Comparison of ENCODE assay signal across 1 cellular context in genomic region chr1:22414244-22414751, GRCh38.
A peak's percentile ranks its signal among the peaks of the same experiment; 100 is the strongest.
TF ChIP-seq lines count a peak whose summit lies in the region.

No MANE protein-coding gene starts in this region.

TF ChIP-seq in HepG2, 621 proteins besides CTCF, POLR2A, EP300 and RAD21 (continued from another document and continues in another):
- TF ChIP-seq ZNF720 (CRISPR knock-in tag; IDR thresholded peaks at IDR 0.05) = no peak
- TF ChIP-seq ATF7 (IDR thresholded peaks at IDR 0.05) = peak; percentile 30; the same call in 1 of the 2 replicates
- TF ChIP-seq ATF7 (CRISPR knock-in tag; IDR thresholded peaks at IDR 0.05) = peak; percentile 85; the same call in 1 of the 2 replicates
- TF ChIP-seq ZNF747 (CRISPR knock-in tag; IDR thresholded peaks at IDR 0.05; ENCODE audit: borderline replicate concordance) = peak; percentile 37; the same call in 1 of the 2 replicates
- TF ChIP-seq ZNF441 (CRISPR knock-in tag; IDR thresholded peaks at IDR 0.05; ENCODE audit: borderline replicate concordance) = 0 out of 2 replicates have a peak, but pooled peaks have one; percentile 16
- no peak for TF ChIP-seq THAP8 (CRISPR knock-in tag; IDR thresholded peaks at IDR 0.05; ENCODE audit: borderline replicate concordance)
- peak; percentile 63; the same call in 1 of the 2 replicates for TF ChIP-seq ZBTB43 (CRISPR knock-in tag; conservative IDR thresholded peaks at IDR 0.05)
- TF ChIP-seq ZBTB37 (CRISPR knock-in tag; IDR thresholded peaks at IDR 0.05) = no peak
- TF ChIP-seq NFRKB (IDR thresholded peaks at IDR 0.05) = no peak
- no peak for TF ChIP-seq ZNF275 (CRISPR knock-in tag; IDR thresholded peaks at IDR 0.05; ENCODE audit: borderline replicate concordance)
- no peak for TF ChIP-seq MTF1 (CRISPR knock-in tag; IDR thresholded peaks at IDR 0.05)
- no peak for TF ChIP-seq ZNF180 (CRISPR knock-in tag; IDR thresholded peaks at IDR 0.05; ENCODE audit: borderline replicate concordance, low read depth)
- TF ChIP-seq PAF1 (CRISPR knock-in tag; IDR thresholded peaks at IDR 0.05) = no peak
- TF ChIP-seq HCFC1 (IDR thresholded peaks at IDR 0.05; ENCODE audit: low read depth, low read length) = no peak
- TF ChIP-seq ZMYM2 (CRISPR knock-in tag; IDR thresholded peaks at IDR 0.05) = no peak
- no peak for TF ChIP-seq SMAD9 (CRISPR knock-in tag; IDR thresholded peaks at IDR 0.05)
- TF ChIP-seq ZNF597 (CRISPR knock-in tag; IDR thresholded peaks at IDR 0.05) = no peak
- peak; percentile 34; the same call in 1 of the 2 replicates for TF ChIP-seq MLX (CRISPR knock-in tag; IDR thresholded peaks at IDR 0.05)
- TF ChIP-seq TAF15 (IDR thresholded peaks at IDR 0.05; ENCODE audit: low read depth, low read length, poor library complexity, severe bottlenecking) = no peak
- no peak for TF ChIP-seq EZH2 (conservative IDR thresholded peaks at IDR 0.05; ENCODE audit: low read depth, low read length)
- TF ChIP-seq GTF2F1 (IDR thresholded peaks at IDR 0.05; ENCODE audit: low read length) = no peak
- TF ChIP-seq NFKB2 (CRISPR knock-in tag; IDR thresholded peaks at IDR 0.05; ENCODE audit: borderline replicate concordance) = no peak
- TF ChIP-seq PLSCR1 (CRISPR knock-in tag; IDR thresholded peaks at IDR 0.05; ENCODE audit: borderline replicate concordance) = no peak
- no peak for TF ChIP-seq MTA3 (CRISPR knock-in tag; IDR thresholded peaks at IDR 0.05)
- no peak for TF ChIP-seq ZBTB40 (IDR thresholded peaks at IDR 0.05)
- no peak for TF ChIP-seq ZBTB40 (CRISPR knock-in tag; IDR thresholded peaks at IDR 0.05)
- no peak for TF ChIP-seq MLLT10 (CRISPR knock-in tag; IDR thresholded peaks at IDR 0.05)
- no peak for TF ChIP-seq IRF1 (CRISPR knock-in tag; IDR thresholded peaks at IDR 0.05; ENCODE audit: low read depth)
- no peak for TF ChIP-seq SRSF4 (IDR thresholded peaks at IDR 0.05; ENCODE audit: low read depth, low read length, poor library complexity, severe bottlenecking)
- TF ChIP-seq SNAI1 (CRISPR knock-in tag; IDR thresholded peaks at IDR 0.05; ENCODE audit: borderline replicate concordance) = no peak
- no peak; the same call in 1 of the 2 replicates for TF ChIP-seq FUBP1 (CRISPR knock-in tag; IDR thresholded peaks at IDR 0.05; ENCODE audit: borderline replicate concordance)
- TF ChIP-seq SOX6 (IDR thresholded peaks at IDR 0.05) = no peak
- peak; percentile 96 for TF ChIP-seq SOX6 (CRISPR knock-in tag; IDR thresholded peaks at IDR 0.05)
- TF ChIP-seq HDAC1 (CRISPR knock-in tag; IDR thresholded peaks at IDR 0.05) = peak; percentile 70; the same call in 1 of the 2 replicates
- TF ChIP-seq HNF1B (CRISPR knock-in tag; IDR thresholded peaks at IDR 0.05) = peak; percentile 73; the same call in 1 of the 2 replicates
- TF ChIP-seq ATF7-NPFF (CRISPR knock-in tag; IDR thresholded peaks at IDR 0.05; ENCODE audit: low read depth) = no peak
- no peak for TF ChIP-seq AGO1 (IDR thresholded peaks at IDR 0.05; ENCODE audit: low read depth, low read length, poor library complexity, severe bottlenecking)
- TF ChIP-seq KAT8 (CRISPR knock-in tag; IDR thresholded peaks at IDR 0.05) = peak; percentile 60; the same call in 1 of the 2 replicates
- TF ChIP-seq ZNF33A (CRISPR knock-in tag; IDR thresholded peaks at IDR 0.05; ENCODE audit: borderline replicate concordance) = no peak
- TF ChIP-seq ZBTB1 (CRISPR knock-in tag; IDR thresholded peaks at IDR 0.05; ENCODE audit: borderline replicate concordance) = no peak
- no peak for TF ChIP-seq ZBTB20 (CRISPR knock-in tag; IDR thresholded peaks at IDR 0.05; ENCODE audit: borderline replicate concordance, low read depth)
- peak; percentile 48; the same call in 1 of the 2 replicates for TF ChIP-seq THAP11 (CRISPR knock-in tag; IDR thresholded peaks at IDR 0.05)
